Comparison of ENCODE assay signal across 8 cellular contexts in the genomic region with DNA sequence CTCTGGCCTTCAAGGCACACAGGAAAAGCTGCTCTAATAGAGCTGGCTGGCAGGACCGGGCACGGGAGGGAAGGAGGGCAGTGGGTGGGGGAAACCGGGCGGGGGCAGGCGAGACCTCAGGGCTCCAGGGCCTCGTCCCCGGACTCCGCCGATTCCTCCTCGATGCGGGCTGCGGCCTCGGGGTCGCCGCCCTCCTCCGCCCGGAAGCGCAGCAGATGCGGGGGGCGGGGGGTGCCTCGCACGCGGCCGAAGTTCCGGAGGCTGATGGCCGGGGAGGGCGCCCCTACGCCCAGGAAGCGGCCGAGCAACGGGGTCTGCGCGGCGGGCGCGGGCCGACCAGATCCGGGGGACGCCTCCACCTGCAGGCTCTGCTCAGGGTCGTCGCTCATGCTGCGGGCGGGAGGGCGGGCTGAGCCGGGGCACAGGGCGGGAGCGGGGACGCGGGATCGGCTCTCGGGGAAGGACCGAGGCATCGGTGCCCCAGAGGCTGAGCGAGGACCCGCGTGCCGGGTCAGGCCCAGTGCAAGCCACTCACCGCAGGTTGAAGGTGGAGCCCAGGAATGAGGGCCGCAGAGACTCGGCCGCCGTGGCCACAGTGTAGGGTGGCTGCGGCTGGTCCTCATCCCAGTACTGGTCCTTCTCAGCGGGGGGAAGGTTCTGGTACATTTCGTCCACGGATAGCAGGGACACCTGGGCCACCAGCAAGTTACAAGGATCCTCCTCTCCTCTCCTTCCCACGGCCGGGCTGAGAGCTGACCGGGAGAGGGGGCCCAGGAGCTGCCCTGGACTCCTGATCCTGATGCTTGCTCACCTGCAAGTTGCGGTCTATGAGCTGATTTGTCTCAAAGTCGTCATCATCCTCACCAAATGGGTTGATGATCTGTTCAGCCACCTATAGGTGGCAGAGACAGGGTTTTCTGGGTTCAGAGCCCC.
DNase-seq lines count a peak whose midpoint lies in the region; ATAC-seq and TF ChIP-seq lines count a peak whose summit lies in the region.

No MANE protein-coding gene starts in this region.

- peak overlapping the region; percentile 76 for H3K27ac Mint-ChIP-seq in activated naive CD4-positive, alpha-beta T cell treated with anti-CD3 and anti-CD28 coated beads, Interleukin-2, amount 50 U/mL, for 24 hours
- H3K27ac Mint-ChIP-seq in stimulated activated effector memory CD8-positive, alpha-beta T cell treated with anti-CD3 and anti-CD28 coated beads, Interleukin-12 subunit alpha, Interleukin-12 subunit beta, amount 100 ng/mL, for 72 hours = peak overlapping the region; percentile 93

- no peaks in the 10 kb centered on the region for H3K9me3 Mint-ChIP-seq in activated naive CD4-positive, alpha-beta T cell treated with anti-CD3 and anti-CD28 coated beads, Interleukin-2, amount 50 U/mL, for 24 hours
- H3K9me3 Mint-ChIP-seq in stimulated activated effector memory CD8-positive, alpha-beta T cell treated with anti-CD3 and anti-CD28 coated beads, Interleukin-12 subunit alpha, Interleukin-12 subunit beta, amount 100 ng/mL, for 72 hours = no peaks in the 10 kb centered on the region

- H3K9me3 ChIP-seq in iPS-18a (ENCODE audit: control insufficient read depth, low read depth, low read length) = no peaks in the 10 kb centered on the region

- H3K36me3 Mint-ChIP-seq in activated naive CD4-positive, alpha-beta T cell treated with anti-CD3 and anti-CD28 coated beads, Interleukin-2, amount 50 U/mL, for 24 hours = peaks cover 12% of the 10 kb centered on the region
- H3K36me3 Mint-ChIP-seq in stimulated activated effector memory CD8-positive, alpha-beta T cell treated with anti-CD3 and anti-CD28 coated beads, Interleukin-12 subunit alpha, Interleukin-12 subunit beta, amount 100 ng/mL, for 72 hours = peaks cover 47% of the 10 kb centered on the region

- H3K27ac ChIP-seq in ACC112 (ENCODE audit: low read depth, low read length) = no peak overlapping the region
- no peak overlapping the region for H3K27ac ChIP-seq in iPS-18a (ENCODE audit: low read length)

- H3K4me3 Mint-ChIP-seq in activated naive CD4-positive, alpha-beta T cell treated with anti-CD3 and anti-CD28 coated beads, Interleukin-2, amount 50 U/mL, for 24 hours = peak overlapping the region; percentile 84
- peak overlapping the region; percentile 69 for H3K4me3 Mint-ChIP-seq in stimulated activated effector memory CD8-positive, alpha-beta T cell treated with anti-CD3 and anti-CD28 coated beads, Interleukin-12 subunit alpha, Interleukin-12 subunit beta, amount 100 ng/mL, for 72 hours

- no peaks in the 10 kb centered on the region for H3K79me2 ChIP-seq in ACC112 (ENCODE audit: control insufficient read depth, insufficient read depth, low read length, unreplicated experiment)

- no peaks in the 10 kb centered on the region; the same call in 1 of the 2 replicates for H3K36me3 ChIP-seq in ACC112 (ENCODE audit: insufficient read depth, low read length)
- H3K36me3 ChIP-seq in iPS-18a (ENCODE audit: control insufficient read depth, low read depth, low read length) = peaks cover 1% of the 10 kb centered on the region

- H3K4me3 ChIP-seq in ACC112 (ENCODE audit: low read depth, low read length) (peak overlapping the region; percentile 70), iPS-18a (ENCODE audit: low read length) (peak overlapping the region; percentile 47)

- peak overlapping the region; percentile 51 for H2AFZ ChIP-seq in ACC112 (ENCODE audit: low read length, unreplicated experiment)

- DNase-seq in stimulated activated effector memory CD8-positive, alpha-beta T cell treated with anti-CD3 and anti-CD28 coated beads, Interleukin-12 subunit alpha, Interleukin-12 subunit beta, amount 100 ng/mL, for 72 hours (ENCODE audit: low spot score in 2 of 2) = peak in 1 of 2 donors; percentile 69
- DNase-seq in AG08396 (ENCODE audit: low spot score) = no peak

- H3K27me3 Mint-ChIP-seq in activated naive CD4-positive, alpha-beta T cell treated with anti-CD3 and anti-CD28 coated beads, Interleukin-2, amount 50 U/mL, for 24 hours = no peaks in the 10 kb centered on the region

- ATAC-seq in stimulated activated effector memory CD8-positive, alpha-beta T cell treated with anti-CD3 and anti-CD28 coated beads, Interleukin-12 subunit alpha, Interleukin-12 subunit beta, amount 100 ng/mL, for 72 hours = peak; percentile 40
- no peak for ATAC-seq in GM19397 (IDR thresholded peaks at IDR 0.05; ENCODE audit: unreplicated experiment)
- no peak for ATAC-seq in HG02852 (IDR thresholded peaks at IDR 0.05; ENCODE audit: unreplicated experiment)

- H3K9ac ChIP-seq in iPS-18a (ENCODE audit: low read length) = peak overlapping the region; percentile 54

- H3K27me3 ChIP-seq in ACC112 (ENCODE audit: insufficient read depth, low read length) (no peaks in the 10 kb centered on the region), iPS-18a (ENCODE audit: control insufficient read depth, insufficient read depth, low read length) (peaks cover 22% of the 10 kb centered on the region)

- H3K4me1 ChIP-seq in ACC112 (ENCODE audit: control insufficient read depth, insufficient read depth, low read length, unreplicated experiment) (peaks cover 12% of the 10 kb centered on the region), iPS-18a (ENCODE audit: control insufficient read depth, low read depth, low read length) (peaks cover 15% of the 10 kb centered on the region)

- peak; percentile 16 for TF ChIP-seq POLR2A in GM18526 (IDR thresholded peaks at IDR 0.05; ENCODE audit: extremely low read depth, insufficient read length)

- peaks cover 43% of the 10 kb centered on the region for H3K4me1 Mint-ChIP-seq in activated naive CD4-positive, alpha-beta T cell treated with anti-CD3 and anti-CD28 coated beads, Interleukin-2, amount 50 U/mL, for 24 hours
- H3K4me1 Mint-ChIP-seq in stimulated activated effector memory CD8-positive, alpha-beta T cell treated with anti-CD3 and anti-CD28 coated beads, Interleukin-12 subunit alpha, Interleukin-12 subunit beta, amount 100 ng/mL, for 72 hours = peaks cover 40% of the 10 kb centered on the region
